Comparison of ENCODE assay signal across 21 cellular contexts in genomic region chr1:231853588-231854207, GRCh38.
DNase-seq lines count a peak whose midpoint lies in the region; ATAC-seq and TF ChIP-seq lines count a peak whose summit lies in the region.
"Had no signal": no experiment of that assay in that cellular context is flagged by ENCODE, and none has a peak within 500 bp of the region (broad histone marks: within the 10 kb centered on the region; RNA-seq: fewer than 3 reads in every experiment).

No MANE protein-coding gene starts in this region.

- no peak for TF ChIP-seq CTCF in right atrium auricular region (IDR thresholded peaks at IDR 0.05)
- no peak for TF ChIP-seq CTCF in upper lobe of right lung (IDR thresholded peaks at IDR 0.05)

- no peaks in the 10 kb centered on the region for H3K36me3 ChIP-seq in right atrium auricular region
- no peaks in the 10 kb centered on the region for H3K36me3 ChIP-seq in upper lobe of right lung
- H3K36me3 ChIP-seq: BE2C had no signal

- peak; percentile 70 for DNase-seq in Right ventricle myocardium superior
- DNase-seq in right atrium auricular region (ENCODE audit: low spot score): no peak
- DNase-seq in left cardiac atrium: no peak
- DNase-seq in myocyte (ENCODE audit: low read depth): peak; percentile 36
- DNase-seq in upper lobe of right lung: no peak
- DNase-seq in EL: no peak
- DNase-seq in HCEC 1CT: no peak
- DNase-seq: ACHN; BE2C; C1 segment of cervical spinal cord; CD4-positive, CD25-positive, alpha-beta regulatory T cell; CD8-positive, alpha-beta memory T cell; COR-L47; DMS 273 treated with DMSO at 0.1 percent for 48 hours; DMS53; DND-41; HFFc6 had no signal

- H3K9me3 ChIP-seq in right atrium auricular region (no peaks in the 10 kb centered on the region), upper lobe of right lung (no peaks in the 10 kb centered on the region)
- H3K9me3 ChIP-seq: BE2C had no signal

- peak; percentile 70 for ATAC-seq in Right ventricle myocardium superior (ENCODE audit: poor library complexity)
- ATAC-seq in left cardiac atrium: peak; percentile 25 to 51
- peak; percentile 23 for ATAC-seq in upper lobe of right lung
- no peak for ATAC-seq in GM18519 (IDR thresholded peaks at IDR 0.05; ENCODE audit: low FRiP score, unreplicated experiment)
- ATAC-seq: GM23338, HCT116 had no signal

- H3K27me3 ChIP-seq in right atrium auricular region (no peaks in the 10 kb centered on the region), upper lobe of right lung (no peaks in the 10 kb centered on the region)
- H3K27me3 ChIP-seq: BE2C had no signal

- no peak overlapping the region for H3K27ac ChIP-seq in right atrium auricular region
- H3K27ac ChIP-seq in upper lobe of right lung: no peak overlapping the region
- H3K27ac ChIP-seq: HL-60 had no signal

- H3K4me3 ChIP-seq in right atrium auricular region (no peak overlapping the region), upper lobe of right lung (no peak overlapping the region)
- H3K4me3 ChIP-seq: GM23338 had no signal

- intact Hi-C loops in Right ventricle myocardium superior (cut with DNase I): no loop called here
- intact Hi-C loops in left cardiac atrium (cut with DNase I): no loop called here
- intact Hi-C loops in upper lobe of right lung (cut with DNase I): no loop called here

- H3K4me1 ChIP-seq in right atrium auricular region (peaks cover 0 to 29% of the 10 kb centered on the region in 2 donors), upper lobe of right lung (no peaks in the 10 kb centered on the region)
- H3K4me1 ChIP-seq: BE2C had no signal

Comparison
In these comparisons a context has a peak if more than half of its experiments do, and no peak if none do; other contexts are left out.
1. DNase-seq: peak in Right ventricle myocardium superior (single experiment) and myocyte (single experiment); none in right atrium auricular region (single experiment), left cardiac atrium (single experiment), upper lobe of right lung (single experiment), EL (single experiment) and HCEC 1CT (single experiment).